Comparison of ENCODE assay signal across 11 cellular contexts in the genomic region with DNA sequence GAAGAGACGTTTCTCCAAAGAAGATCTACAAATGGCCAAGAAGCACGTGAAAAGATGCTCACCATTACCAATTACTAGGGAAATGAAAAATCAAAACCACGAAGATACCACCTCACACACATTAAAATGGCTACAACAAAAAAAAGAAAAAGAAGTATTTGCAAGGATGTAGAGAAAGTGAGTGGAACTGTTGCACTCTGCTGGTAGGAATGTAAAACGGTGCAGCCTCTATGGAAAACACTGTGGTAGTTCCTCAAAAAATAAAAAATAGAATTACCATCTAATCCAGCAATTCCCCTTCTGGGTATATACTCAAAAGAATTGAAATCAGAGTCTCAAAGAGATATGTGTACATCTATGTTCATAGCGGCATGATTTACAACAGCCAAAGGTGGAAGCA.
DNase-seq lines count a peak whose midpoint lies in the region; ATAC-seq, FAIRE-seq and TF ChIP-seq lines count a peak whose summit lies in the region.
"Had no signal": no experiment of that assay in that cellular context is flagged by ENCODE, and none has a peak within 500 bp of the region (broad histone marks: within the 10 kb centered on the region; RNA-seq: fewer than 3 reads in every experiment).

No MANE protein-coding gene starts in this region.

- no peak overlapping the region for H3K18ac ChIP-seq in H9 (ENCODE audit: insufficient read length, low read depth, low read length)

- H3K4me1 Mint-ChIP-seq in H9, result peaks cover 2 to 6% of the 10 kb centered on the region in 2 experiments; a peak in 2 of 4 replicates

- TF ChIP-seq CTCF in H9 (conservative IDR thresholded peaks at IDR 0.05) (peak; percentile 80), SK-N-SH (IDR thresholded peaks at IDR 0.05) (peak; percentile 64), fibroblast of lung (conservative IDR thresholded peaks at IDR 0.05 in 1 of 2, IDR thresholded peaks at IDR 0.05 in 1 of 2; ENCODE audit: low read depth in 1 of 2, low read length in 2 of 2) (peak; percentile 60 to 80), psoas muscle (IDR thresholded peaks at IDR 0.05) (peak; percentile 33)

- no peak overlapping the region for H4K91ac ChIP-seq in H9 (ENCODE audit: insufficient read length, low read depth, low read length)

- H3K9ac ChIP-seq in H9 (ENCODE audit: extremely low read depth, insufficient read length, low read length) (no peak overlapping the region), SK-N-SH (no peak overlapping the region), fibroblast of lung (ENCODE audit: insufficient read depth, low read length) (no peak overlapping the region)

- no peak overlapping the region for H3K27ac Mint-ChIP-seq in H9
- H3K27ac Mint-ChIP-seq: IgD-negative memory B cell, natural killer cell had no signal

- no peaks in the 10 kb centered on the region for H3K9me2 ChIP-seq in SK-N-SH

- no peak overlapping the region for H2BK120ac ChIP-seq in H9 (ENCODE audit: low read depth, low read length, poor library complexity, severe bottlenecking)

- H3K4me3 ChIP-seq in SK-N-SH (ENCODE audit: low read depth in 2 of 2, low read length in 1 of 2) (no peak overlapping the region), fibroblast of lung (replicated peaks in 1 of 4; ENCODE audit: control extremely low read depth in 1 of 4, insufficient read depth in 1 of 4, low read depth in 3 of 4, low read length in 4 of 4) (no peak overlapping the region), psoas muscle (no peak overlapping the region)
- H3K4me3 ChIP-seq: GM12878 had no signal

- no peak overlapping the region for H2BK20ac ChIP-seq in H9 (ENCODE audit: low read depth, low read length, poor library complexity, severe bottlenecking)

- no peaks in the 10 kb centered on the region for H3K23me2 ChIP-seq in H9 (ENCODE audit: insufficient read length, low read depth, low read length, poor library complexity, severe bottlenecking)

- no peak for ATAC-seq in psoas muscle
- ATAC-seq: GM12878, natural killer cell had no signal

- no peak overlapping the region for H2BK15ac ChIP-seq in H9 (ENCODE audit: low read depth, low read length)

- H3K36me3 Mint-ChIP-seq in H9 (ENCODE audit: insufficient read depth in 1 of 3, low read depth in 3 of 3), result no peaks in the 10 kb centered on the region; a peak in 1 of 7 replicates

- no peak overlapping the region for H3K56ac ChIP-seq in H9 (ENCODE audit: insufficient read length, low read depth, low read length)

- no peaks in the 10 kb centered on the region for H3K9me3 ChIP-seq in H9 (ENCODE audit: control insufficient read depth, low read depth, low read length)
- no peaks in the 10 kb centered on the region for H3K9me3 ChIP-seq in SK-N-SH
- no peaks in the 10 kb centered on the region for H3K9me3 ChIP-seq in fibroblast of lung (ENCODE audit: control insufficient read depth, insufficient read depth, low read depth, low read length)
- peaks cover 10% of the 10 kb centered on the region for H3K9me3 ChIP-seq in psoas muscle

- no peaks in the 10 kb centered on the region for H3K79me1 ChIP-seq in H9 (ENCODE audit: insufficient read depth, low read depth, low read length, poor library complexity, severe bottlenecking)

- CTCF ChIA-PET in SK-N-SH (lab: Yijun Ruan, JAX), result interaction anchor here (2.9 kb wide), 1 partner anchor 25 kb away, joined by 13 read pairs; no protein-coding TSS in a partner anchor

- no peak overlapping the region for H3K23ac ChIP-seq in H9 (ENCODE audit: insufficient read length, low read depth, low read length)

- TF ChIP-seq EP300 in SK-N-SH (IDR thresholded peaks at IDR 0.05; ENCODE audit: borderline replicate concordance in 1 of 2, low read depth in 1 of 2, low read length in 1 of 2), result no peak

- H3T11ph ChIP-seq in H9 (ENCODE audit: low read length), result no peak overlapping the region

- H4K20me1 ChIP-seq in H9 (ENCODE audit: control insufficient read depth, insufficient read depth, insufficient read length) (no peaks in the 10 kb centered on the region), SK-N-SH (ENCODE audit: insufficient read depth) (no peaks in the 10 kb centered on the region), fibroblast of lung (ENCODE audit: control insufficient read depth, extremely low read depth, insufficient read depth, low read length) (no peaks in the 10 kb centered on the region)

- H2AFZ ChIP-seq in H9 (ENCODE audit: low read length) (no peak overlapping the region), SK-N-SH (ENCODE audit: low read depth) (no peak overlapping the region), fibroblast of lung (ENCODE audit: low read length) (no peak overlapping the region)

- peaks cover 0 to 6% of the 10 kb centered on the region in 2 experiments; a peak in 2 of 5 replicates for H3K9me3 Mint-ChIP-seq in H9

- H2AK5ac ChIP-seq in H9 (ENCODE audit: insufficient read length, low read length), result no peak overlapping the region

- DNase-seq in H9 (no peak), SK-N-SH (no peak), fibroblast of lung (ENCODE audit: low read depth in 2 of 2) (peak in 1 of 2 donors; percentile 54), psoas muscle (no peak), frontal cortex (ENCODE audit: low spot score in 2 of 2) (no peak), KG1 (lab: John Stamatoyannopoulos, UW) (no peak), GF-D8 (lab: John Stamatoyannopoulos, UW) (no peak)
- DNase-seq: natural killer cell; stimulated activated CD4-positive, alpha-beta T cell treated with anti-CD3 and anti-CD28 coated beads, Interleukin-4, amount 100 ng/mL, for 24 hours had no signal

- H4K5ac ChIP-seq in H9 (ENCODE audit: insufficient read length, low read depth, low read length), result no peak overlapping the region

- H3K4me1 ChIP-seq in H9 (ENCODE audit: insufficient read depth, low read length), result no peaks in the 10 kb centered on the region
- H3K4me1 ChIP-seq in SK-N-SH (ENCODE audit: control insufficient read depth in 1 of 2, insufficient read depth in 2 of 2, low read depth in 1 of 2, low read length in 1 of 2), result no peaks in the 10 kb centered on the region
- H3K4me1 ChIP-seq in fibroblast of lung (ENCODE audit: control insufficient read depth, extremely low read depth, insufficient read depth, low read length), result no peaks in the 10 kb centered on the region
- H3K4me1 ChIP-seq in psoas muscle, result no peaks in the 10 kb centered on the region

- no peaks in the 10 kb centered on the region for H3K36me3 ChIP-seq in SK-N-SH (replicated peaks in 1 of 2; ENCODE audit: control insufficient read depth in 1 of 2, insufficient read depth in 2 of 2, low read length in 1 of 2)
- no peaks in the 10 kb centered on the region for H3K36me3 ChIP-seq in fibroblast of lung (ENCODE audit: control insufficient read depth, insufficient read depth, low read length)
- H3K36me3 ChIP-seq in psoas muscle (ENCODE audit: insufficient read depth in 1 of 2, low read depth in 1 of 2), result no peaks in the 10 kb centered on the region

- peak; percentile 12; the same call in 1 of the 2 replicates for TF ChIP-seq RAD21 in SK-N-SH (IDR thresholded peaks at IDR 0.05; ENCODE audit: low read length)

- no peak for FAIRE-seq in frontal cortex (lab: Jason Lieb, UNC)
- FAIRE-seq: GM12878 had no signal

- H3K4me3 Mint-ChIP-seq in H9, result no peak overlapping the region
- H3K4me3 Mint-ChIP-seq: IgD-negative memory B cell, natural killer cell had no signal

- H3K79me2 ChIP-seq in H9 (ENCODE audit: insufficient read depth, low read length) (no peaks in the 10 kb centered on the region), SK-N-SH (ENCODE audit: insufficient read depth) (no peaks in the 10 kb centered on the region), fibroblast of lung (ENCODE audit: control insufficient read depth, insufficient read depth, low read length) (no peaks in the 10 kb centered on the region)

- H3K27me3 Mint-ChIP-seq in H9 (ENCODE audit: low read depth), result no peaks in the 10 kb centered on the region
- H3K27me3 Mint-ChIP-seq: IgD-negative memory B cell had no signal

- H3K4me2 ChIP-seq in H9 (ENCODE audit: insufficient read depth, insufficient read length, low read length), result no peak overlapping the region
- H3K4me2 ChIP-seq in SK-N-SH, result no peak overlapping the region
- no peak overlapping the region for H3K4me2 ChIP-seq in fibroblast of lung (ENCODE audit: extremely low read depth, insufficient read depth, low read length)

- H3F3A ChIP-seq in SK-N-SH (replicated peaks; ENCODE audit: insufficient read depth), result no peaks in the 10 kb centered on the region

- no peak overlapping the region for H3K4ac ChIP-seq in H9 (ENCODE audit: low read depth, low read length)

- H3K27me3 ChIP-seq in H9 (ENCODE audit: insufficient read depth, low read length) (no peaks in the 10 kb centered on the region), SK-N-SH (ENCODE audit: insufficient read depth) (no peaks in the 10 kb centered on the region), fibroblast of lung (ENCODE audit: control insufficient read depth, insufficient read depth, low read length) (no peaks in the 10 kb centered on the region), psoas muscle (ENCODE audit: insufficient read depth in 3 of 3, low read length in 2 of 3) (no peaks in the 10 kb centered on the region)

- intact Hi-C loops in psoas muscle (cut with DNase I), result no loop called here

- H3K27ac ChIP-seq in H9 (ENCODE audit: insufficient read length, low read depth, low read length) (no peak overlapping the region), SK-N-SH (ENCODE audit: low read depth in 2 of 2, low read length in 1 of 2) (no peak overlapping the region), fibroblast of lung (ENCODE audit: insufficient read depth, low read length) (no peak overlapping the region), psoas muscle (no peak overlapping the region)

- H2BK5ac ChIP-seq in H9 (ENCODE audit: insufficient read length, low read length), result no peak overlapping the region

- no peak overlapping the region for H2BK12ac ChIP-seq in H9 (ENCODE audit: insufficient read length, low read depth, low read length)

- no peak overlapping the region for H3K14ac ChIP-seq in H9 (ENCODE audit: insufficient read depth, low read length)

- H4K8ac ChIP-seq in H9 (replicated peaks; ENCODE audit: insufficient read length, low read depth, low read length), result no peak overlapping the region

- WGBS in H9 (ENCODE audit: extremely low coverage, insufficient read length, low lambda C conversion rate), result no CpG with 5 or more reads among the region's 5 CpGs
- WGBS in SK-N-SH (ENCODE audit: low lambda C conversion rate), result 76% methylated on average over 5 of the region's 5 CpGs
- WGBS in psoas muscle, 3 donors, result 62 to 66% (median 65%) methylated on average over 5 of the region's 5 CpGs

- POLR2A ChIA-PET in SK-N-SH (lab: Yijun Ruan, JAX), result no interaction called here

TF ChIP-seq in SK-N-SH, 30 proteins besides CTCF, POLR2A, EP300 and RAD21:
- TF ChIP-seq FOXJ3 (CRISPR knock-in tag; IDR thresholded peaks at IDR 0.05) (no peak), TEAD4 (IDR thresholded peaks at IDR 0.05; ENCODE audit: borderline replicate concordance, insufficient read depth) (peak; percentile 32; the same call in 1 of the 2 replicates)
